ENCODE assay signal across 14 cellular contexts in genomic region chr19:3373971-3374368, GRCh38. TPM values are rescaled to one million over a fixed set of nuclear protein-coding genes. Genes with fewer than 3 reads are reported as not detected.
DNase-seq lines count a peak whose midpoint lies in the region; ATAC-seq, FAIRE-seq and TF ChIP-seq lines count a peak whose summit lies in the region.
"Had no signal": no experiment of that assay in that cellular context is flagged by ENCODE, and none has a peak within 500 bp of the region (broad histone marks: within the 10 kb centered on the region; RNA-seq: fewer than 3 reads in every experiment).

No MANE protein-coding gene starts in this region.

- H3K4me1 ChIP-seq in H1 (replicated peaks in 1 of 4; ENCODE audit: control insufficient read depth in 3 of 4, insufficient read depth in 4 of 4, low read length in 3 of 4), result peaks cover 2 to 18% (median 8%) of the 10 kb centered on the region in 4 experiments; a peak in 6 of 7 replicates
- H3K4me1 ChIP-seq in neural progenitor cell, result peaks cover 4% of the 10 kb centered on the region
- H3K4me1 ChIP-seq in tibial nerve, result peaks cover 0 to 95% (median 32%) of the 10 kb centered on the region in 4 donors

- TF ChIP-seq RAD21 in H1 (IDR thresholded peaks at IDR 0.05 in 1 of 2, conservative IDR thresholded peaks at IDR 0.05 in 1 of 2; ENCODE audit: low read depth in 2 of 2, low read length in 2 of 2), result no peak

- H2BK20ac ChIP-seq in H1 (ENCODE audit: low read length), result no peak overlapping the region

- peaks cover 9% of the 10 kb centered on the region for H3F3A ChIP-seq in neural progenitor cell (ENCODE audit: low read depth)

- H3K4me1 Mint-ChIP-seq in activated T-cell treated with anti-CD3 and anti-CD28 coated beads, Interleukin-2, amount 50 U/mL, for 24 hours (ENCODE audit: low read depth), result peaks cover 24% of the 10 kb centered on the region
- peaks cover 7% of the 10 kb centered on the region for H3K4me1 Mint-ChIP-seq in neural progenitor cell

- H4K5ac ChIP-seq in H1 (ENCODE audit: insufficient read length, low read depth, low read length), result no peak overlapping the region

- H3K9ac ChIP-seq in H1 (replicated peaks in 1 of 4; ENCODE audit: extremely low read depth in 1 of 4, low read depth in 3 of 4, low read length in 3 of 4), result no peak overlapping the region
- no peak overlapping the region for H3K9ac ChIP-seq in neural progenitor cell

- no peak overlapping the region for H3K14ac ChIP-seq in H1 (ENCODE audit: insufficient read length)

- no peak overlapping the region for H3K27ac ChIP-seq in H1 (ENCODE audit: low read depth, low read length)
- H3K27ac ChIP-seq in neural progenitor cell, result no peak overlapping the region
- peak overlapping the region; percentile 77 to 100 (median 90) for H3K27ac ChIP-seq in tibial nerve
- H3K27ac ChIP-seq: cardiac muscle cell had no signal

- H2BK12ac ChIP-seq in H1 (ENCODE audit: low read depth, low read length), result no peak overlapping the region

- H2AK5ac ChIP-seq in H1 (ENCODE audit: low read depth, low read length), result no peak overlapping the region

- H2BK120ac ChIP-seq in H1 (replicated peaks; ENCODE audit: low read depth, low read length), result no peak overlapping the region

- H2AFZ ChIP-seq in H1 (ENCODE audit: low read length), result no peak overlapping the region
- no peak overlapping the region for H2AFZ ChIP-seq in neural progenitor cell (replicated peaks)

- H3K79me2 ChIP-seq in H1 (ENCODE audit: control insufficient read depth in 1 of 2, insufficient read depth in 2 of 2, low read length in 2 of 2), result no peaks in the 10 kb centered on the region
- H3K79me2 ChIP-seq in neural progenitor cell (ENCODE audit: low read depth), result no peaks in the 10 kb centered on the region

- H3K18ac ChIP-seq in H1 (ENCODE audit: extremely low read depth, low read length), result no peak overlapping the region

- no peaks in the 10 kb centered on the region for H3K9me3 Mint-ChIP-seq in activated T-cell treated with anti-CD3 and anti-CD28 coated beads, Interleukin-2, amount 50 U/mL, for 24 hours
- peaks cover 2% of the 10 kb centered on the region for H3K9me3 Mint-ChIP-seq in neural progenitor cell

- H4K20me1 ChIP-seq in H1 (replicated peaks in 1 of 2; ENCODE audit: control insufficient read depth in 1 of 2, insufficient read depth in 2 of 2, low read length in 2 of 2), result peaks cover 0 to 9% of the 10 kb centered on the region in 2 experiments
- H4K20me1 ChIP-seq in neural progenitor cell (ENCODE audit: low read depth), result no peaks in the 10 kb centered on the region

- TF ChIP-seq POLR2A in H1 (IDR thresholded peaks at IDR 0.05; ENCODE audit: control extremely low read depth in 1 of 2, low read depth in 2 of 2, low read length in 2 of 2) (no peak), tibial nerve (IDR thresholded peaks at IDR 0.05) (no peak)

- H2BK15ac ChIP-seq in H1 (ENCODE audit: low read length), result peak overlapping the region; percentile 40; the same call in 1 of the 2 replicates

- H3K36me3 ChIP-seq in H1 (ENCODE audit: control insufficient read depth in 2 of 4, insufficient read depth in 4 of 4, low read length in 3 of 4) (no peaks in the 10 kb centered on the region), neural progenitor cell (no peaks in the 10 kb centered on the region), tibial nerve (no peaks in the 10 kb centered on the region)
- H3K36me3 ChIP-seq: cardiac muscle cell had no signal

- no peak for FAIRE-seq in H1 (lab: Jason Lieb, UNC)

- peaks cover 2% of the 10 kb centered on the region; the same call in 1 of the 2 replicates for H3K23me2 ChIP-seq in H1 (ENCODE audit: low read depth, low read length)

- H4K8ac ChIP-seq in H1 (ENCODE audit: extremely low read depth, insufficient read depth, low read length), result no peak overlapping the region

- H3K56ac ChIP-seq in H1 (replicated peaks; ENCODE audit: insufficient read length, low read depth, low read length), result no peak overlapping the region

- POLR2A ChIA-PET in H1 (lab: Charles Lee; ENCODE audit: partially characterized antibody), result interaction anchor here (1.5 kb wide), 1 partner anchor 55 kb away, joined by 3 read pairs; no protein-coding TSS in a partner anchor

- no peak overlapping the region for H3K4ac ChIP-seq in H1 (replicated peaks; ENCODE audit: insufficient read length, low read depth, low read length)

- H2BK5ac ChIP-seq in H1 (ENCODE audit: low read depth, low read length), result no peak overlapping the region

- DNase-seq in activated T-cell treated with anti-CD3 and anti-CD28 coated beads, Interleukin-2, amount 50 U/mL, for 24 hours, result no peak
- DNase-seq in activated T-cell treated with anti-CD3 and anti-CD28 coated beads, Interleukin-2, amount 50 U/mL, for 1 hour, result no peak
- DNase-seq in H1 (ENCODE audit: low read depth in 1 of 2, low spot score in 2 of 2) (no peak), neural progenitor cell (ENCODE audit: low spot score) (no peak), tibial nerve (ENCODE audit: low spot score in 2 of 2) (no peak), NCI-H2196 treated with DMSO at 0.1 percent for 48 hours (lab: John Stamatoyannopoulos, UW; ENCODE audit: unreplicated experiment) (no peak)
- DNase-seq: 8988T; activated naive CD4-positive, alpha-beta T cell; KBM-7; NCI-H146; SIG-M5 had no signal

- TF ChIP-seq EP300 in H1 (IDR thresholded peaks at IDR 0.05; ENCODE audit: borderline replicate concordance in 1 of 2, low read depth in 2 of 2, low read length in 2 of 2) (no peak), tibial nerve (IDR thresholded peaks at IDR 0.05) (no peak)

- H3K4me3 ChIP-seq in H1 (ENCODE audit: extremely low read depth in 1 of 4, insufficient read depth in 2 of 4, low read depth in 3 of 4, low read length in 4 of 4) (no peak overlapping the region), neural progenitor cell (no peak overlapping the region), tibial nerve (no peak overlapping the region)
- H3K4me3 ChIP-seq: cardiac muscle cell had no signal

- no peak overlapping the region for H3K4me3 Mint-ChIP-seq in activated T-cell treated with anti-CD3 and anti-CD28 coated beads, Interleukin-2, amount 50 U/mL, for 24 hours
- H3K4me3 Mint-ChIP-seq in neural progenitor cell, result no peak overlapping the region

- H3K9me3 ChIP-seq in H1 (ENCODE audit: insufficient read depth in 2 of 2, low read depth in 1 of 2, low read length in 1 of 2) (no peaks in the 10 kb centered on the region; a peak in 1 of 4 replicates), neural progenitor cell (ENCODE audit: low read depth) (no peaks in the 10 kb centered on the region), tibial nerve (no peaks in the 10 kb centered on the region)

- no peak overlapping the region for H3K23ac ChIP-seq in H1 (ENCODE audit: insufficient read length)

- no peaks in the 10 kb centered on the region for H3K79me1 ChIP-seq in H1 (ENCODE audit: low read depth, low read length)

- no peaks in the 10 kb centered on the region for H3K27me3 Mint-ChIP-seq in activated T-cell treated with anti-CD3 and anti-CD28 coated beads, Interleukin-2, amount 50 U/mL, for 24 hours
- peaks cover 49% of the 10 kb centered on the region for H3K27me3 Mint-ChIP-seq in neural progenitor cell (ENCODE audit: insufficient read depth, low read depth)

- peak overlapping the region; percentile 69 for H3K27ac Mint-ChIP-seq in activated T-cell treated with anti-CD3 and anti-CD28 coated beads, Interleukin-2, amount 50 U/mL, for 24 hours
- H3K27ac Mint-ChIP-seq in neural progenitor cell, result peak overlapping the region; percentile 37

- TF ChIP-seq CTCF in H1 (IDR thresholded peaks at IDR 0.05; ENCODE audit: control extremely low read depth in 1 of 3, insufficient read depth in 1 of 3, low read depth in 1 of 3, low read length in 3 of 3), result no peak
- no peak for TF ChIP-seq CTCF in neural progenitor cell (IDR thresholded peaks at IDR 0.05)
- no peak for TF ChIP-seq CTCF in tibial nerve (IDR thresholded peaks at IDR 0.05)

- no peak overlapping the region for H4K91ac ChIP-seq in H1 (replicated peaks; ENCODE audit: insufficient read length, low read length)

- H3K36me3 Mint-ChIP-seq in activated T-cell treated with anti-CD3 and anti-CD28 coated beads, Interleukin-2, amount 50 U/mL, for 24 hours (ENCODE audit: low read depth), result peaks cover 2% of the 10 kb centered on the region
- no peaks in the 10 kb centered on the region for H3K36me3 Mint-ChIP-seq in neural progenitor cell

- peaks cover 30 to 62% (median 52%) of the 10 kb centered on the region in 4 experiments for H3K27me3 ChIP-seq in H1 (replicated peaks in 1 of 4; ENCODE audit: control insufficient read depth in 3 of 4, extremely low read depth in 1 of 4, insufficient read depth in 3 of 4, low read length in 3 of 4)
- H3K27me3 ChIP-seq in neural progenitor cell, result peaks cover 69% of the 10 kb centered on the region
- H3K27me3 ChIP-seq in tibial nerve, result no peaks in the 10 kb centered on the region

- 86% methylated on average over 6 of the region's 6 CpGs; no CpG with 5 or more reads in 1 of the 2 experiments for whole genome bisulfite sequencing in H1 (ENCODE audit: extremely low coverage in 1 of 2, insufficient coverage in 1 of 2, insufficient read length in 1 of 2, insufficient replicate concordance in 2 of 2, low coverage in 1 of 2, low lambda C conversion rate in 2 of 2, missing lambda C conversion rate in 1 of 2), 2 experiments
- 72 to 76% methylated on average over 6 of the region's 6 CpGs for WGBS in tibial nerve, 2 donors

- CTCF ChIA-PET in H1 (lab: Charles Lee; ENCODE audit: partially characterized antibody), result interaction anchor here (0.6 to 2.6 kb wide), 7 partner anchors 11 to 412 kb away, joined by 3 to 8 read pairs (median 3); no protein-coding TSS in a partner anchor

- H3K4me2 ChIP-seq in H1 (ENCODE audit: insufficient read depth in 1 of 2, low read depth in 2 of 2, low read length in 2 of 2), result no peak overlapping the region
- H3K4me2 ChIP-seq in neural progenitor cell, result no peak overlapping the region

- ATAC-seq in GM18519 (IDR thresholded peaks at IDR 0.05; ENCODE audit: low FRiP score, unreplicated experiment) (no peak), GM21515 (IDR thresholded peaks at IDR 0.05; ENCODE audit: unreplicated experiment) (no peak)

TF ChIP-seq in H1, 55 proteins besides CTCF, POLR2A, EP300 and RAD21 (continues in another document):
- TF ChIP-seq CEBPB (IDR thresholded peaks at IDR 0.05; ENCODE audit: low read depth, low read length), result no peak
- no peak for TF ChIP-seq CTBP2 (IDR thresholded peaks at IDR 0.05; ENCODE audit: borderline replicate concordance, insufficient read depth, insufficient read length, low read length)
- TF ChIP-seq GABPA (IDR thresholded peaks at IDR 0.05; ENCODE audit: borderline replicate concordance, insufficient read depth, low read length), result no peak

RNA-seq across cellular contexts. Expression of gene NFIC, which starts 7.6 kb away (rescaled TPM):
- total RNA-seq in H1 (2021; fragmentation: NEBNext Ultra II Directional; extraction: Animal tissue kit (Norgen Biotek cat#: 25700)), result 2.6 and 3.2 TPM in 2 replicates
- polyA plus RNA-seq in H1 (2011; rRNA removed), result 0.56 and 0.82 TPM in 2 replicates
- polyA plus RNA-seq in H1 (2011; cell fraction: cytosol; rRNA removed), result 0.35 TPM
- polyA plus RNA-seq in H1 (2011; cell fraction: nucleus; rRNA removed), result 0.88 TPM
- 2.1 to 4.3 TPM (median 3.5 TPM) in 4 replicates for polyA plus RNA-seq in H1 (2012, experiment 1 of 2)
- polyA plus RNA-seq in H1 (2012, experiment 2 of 2), result 2.9 TPM
- polyA plus RNA-seq in H1 (2013, experiment 1 of 2), result 6.0 TPM
- 5.3 TPM for polyA plus RNA-seq in H1 (2013, experiment 2 of 2)
- polyA minus RNA-seq in H1 (2011; rRNA and poly(A)+ RNA removed), result 0.34 and 0.41 TPM in 2 replicates
- polyA minus RNA-seq in H1 (2011; cell fraction: cytosol; rRNA and poly(A)+ RNA removed), result 1.2 TPM
- 1.6 TPM for polyA minus RNA-seq in H1 (2011; cell fraction: nucleus; rRNA and poly(A)+ RNA removed)
- total RNA-seq in neural progenitor cell (ENCODE audit: low replicate concordance) (1.1 and 1.3 TPM in 2 replicates), tibial nerve (100 to 1,000 TPM; 138 to 200 (median 160) TPM)

Comparison
In these comparisons a context has a peak if more than half of its experiments do, and no peak if none do; other contexts are left out.
1. H3K27ac ChIP-seq: peak in tibial nerve (4 of 4); none in H1 (single experiment) and neural progenitor cell (single experiment).
2. RNA of gene NFIC, which starts 7.6 kb away (total RNA-seq): 138 to 200 TPM in tibial nerve; 2.6 to 3.2 TPM in H1 and 1.1 to 1.3 TPM in neural progenitor cell; every median in the first group is over 10 times any median in the second.